Comparison of ENCODE assay signal across 8 cellular contexts in the genomic region with DNA sequence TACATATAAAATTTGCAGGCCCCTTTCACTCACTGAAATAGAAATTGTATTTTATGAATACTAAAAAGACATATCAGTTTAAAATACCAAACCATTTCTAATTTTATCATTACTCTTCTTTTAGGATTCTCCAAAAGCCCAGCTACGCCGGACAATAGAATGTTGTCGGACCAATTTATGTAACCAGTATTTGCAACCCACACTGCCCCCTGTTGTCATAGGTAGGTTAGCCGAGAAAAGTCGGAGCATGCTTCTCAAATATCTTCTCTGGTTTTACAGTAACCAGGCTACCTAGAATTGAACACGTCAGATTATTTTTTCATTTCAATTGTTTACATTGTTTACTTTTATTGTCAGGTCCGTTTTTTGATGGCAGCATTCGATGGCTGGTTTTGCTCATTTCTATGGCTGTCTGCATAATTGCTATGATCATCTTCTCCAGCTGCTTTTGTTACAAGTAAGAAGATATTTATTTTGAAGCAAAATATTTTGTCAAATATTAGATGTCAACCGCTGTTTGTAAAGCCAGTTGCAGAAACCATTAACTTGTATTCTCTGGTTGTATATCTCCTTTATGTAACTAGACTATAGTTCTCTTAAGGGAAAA. TPM values are rescaled to one million over a fixed set of nuclear protein-coding genes. Genes with fewer than 3 reads are reported as not detected.
DNase-seq lines count a peak whose midpoint lies in the region; ATAC-seq and TF ChIP-seq lines count a peak whose summit lies in the region.

No MANE protein-coding gene starts in this region.

- H3K36me3 ChIP-seq in HEK293 (ENCODE audit: control insufficient read depth in 2 of 2, insufficient read depth in 1 of 2, low read length in 2 of 2) = peaks cover 12 to 38% of the 10 kb centered on the region in 2 experiments
- H3K36me3 ChIP-seq in adipocyte (ENCODE audit: control insufficient read depth, insufficient read depth, low read length, severe bottlenecking) = peaks cover 19% of the 10 kb centered on the region
- H3K36me3 ChIP-seq in heart left ventricle = peaks cover 0 to 40% (median under 1%) of the 10 kb centered on the region in 9 donors

- intact Hi-C loops in heart left ventricle (cut with DNase I) = loop anchor here (1.0 to 10.0 kb wide), 13 partner anchors 142 to 257 kb away; a partner anchor contains a TSS
- intact Hi-C loops in posterior cingulate gyrus (cut with DNase I) = loop anchor here (1.0 to 5.0 kb wide), 4 partner anchors 142 to 257 kb away; a partner anchor contains a TSS

- no peaks in the 10 kb centered on the region for H3K9me3 ChIP-seq in HEK293 (ENCODE audit: control insufficient read depth, insufficient read depth, low read depth, low read length)
- H3K9me3 ChIP-seq in adipocyte (ENCODE audit: control insufficient read depth, low read length) = peaks cover 2% of the 10 kb centered on the region
- H3K9me3 ChIP-seq in heart left ventricle = peaks cover 0 to 5% (median 0%) of the 10 kb centered on the region in 12 donors

- TF ChIP-seq CTCF in HEK293 (tag by site-specific recombination; IDR thresholded peaks at IDR 0.05) (peak; percentile 28; the same call in 1 of the 2 replicates), heart left ventricle (IDR thresholded peaks at IDR 0.05) (peak; percentile 60 to 85 (median 78))

- CTCF ChIA-PET in HEK293 (lab: Yijun Ruan, JAX) = interaction anchor here (0.5 to 6.2 kb wide), 23 partner anchors 8 to 318 kb away, joined by 3 to 34 read pairs (median 4); a partner anchor contains a TSS

- DNase-seq in Caki2 (ENCODE audit: low read depth) = peak; percentile 38
- DNase-seq in NOMO-1 treated with DMSO at 0.1 percent for 48 hours (lab: John Stamatoyannopoulos, UW; ENCODE audit: unreplicated experiment) = peak; percentile 55
- DNase-seq in adipocyte (ENCODE audit: low read depth) = peak; percentile 90
- peak in 4 of 5 donors; percentile 54 to 73 (median 64) for DNase-seq in heart left ventricle
- peak in 7 of 10 donors; percentile 16 to 87 (median 62) for DNase-seq in posterior cingulate gyrus
- no peak for DNase-seq in NCI-H2029 treated with DMSO at 0.1 percent for 48 hours (lab: John Stamatoyannopoulos, UW)

- no peak overlapping the region for H3K27ac ChIP-seq in HEK293 (ENCODE audit: extremely low read depth, low read depth, low read length)
- peak overlapping the region in 7 of 12 donors; percentile 20 to 87 (median 64) for H3K27ac ChIP-seq in heart left ventricle

- POLR2A ChIA-PET in HEK293 (lab: Yijun Ruan, JAX) = interaction anchor here (2.6 kb wide), 1 partner anchor 143 kb away, joined by 9 read pairs; a partner anchor contains a TSS

- ATAC-seq in heart left ventricle = peak in 3 of 4 donors; percentile 35 to 63 (median 58)
- ATAC-seq in GM18502 (IDR thresholded peaks at IDR 0.05; ENCODE audit: poor library complexity, unreplicated experiment) = no peak

- H3K9ac ChIP-seq in adipocyte (ENCODE audit: low read length) = peak overlapping the region; percentile 8

- no peak for TF ChIP-seq POLR2A in heart left ventricle (IDR thresholded peaks at IDR 0.05)

- no peak overlapping the region for H3K4me3 ChIP-seq in HEK293 (ENCODE audit: low read depth, low read length)
- no peak overlapping the region for H3K4me3 ChIP-seq in adipocyte (ENCODE audit: low read length)
- H3K4me3 ChIP-seq in heart left ventricle = no peak overlapping the region

- H3K4me1 ChIP-seq in HEK293 (ENCODE audit: control insufficient read depth, insufficient read depth, low read length) = no peaks in the 10 kb centered on the region
- peaks cover 19% of the 10 kb centered on the region for H3K4me1 ChIP-seq in adipocyte (ENCODE audit: control insufficient read depth, insufficient read depth, low read length)
- peaks cover 0 to 37% (median 18%) of the 10 kb centered on the region in 12 donors for H3K4me1 ChIP-seq in heart left ventricle

- H3K27me3 ChIP-seq in adipocyte (replicated peaks; ENCODE audit: control insufficient read depth, insufficient read depth, low read length) = no peaks in the 10 kb centered on the region
- H3K27me3 ChIP-seq in heart left ventricle = peaks cover 0 to 6% (median 0%) of the 10 kb centered on the region in 9 donors

- in situ Hi-C loops in Caki2 (cut with HindIII; ENCODE audit: low pct_unique_long_range_greater_than_20kb, low sequenced_read_pairs) = no loop called here

- 12 to 17% (median 15%) methylated on average over 9 of the region's 9 CpGs for WGBS in heart left ventricle, 4 donors

TF ChIP-seq in HEK293, 187 proteins besides CTCF, POLR2A, EP300 and RAD21 (continues in another document):
- TF ChIP-seq, protein P1, sequence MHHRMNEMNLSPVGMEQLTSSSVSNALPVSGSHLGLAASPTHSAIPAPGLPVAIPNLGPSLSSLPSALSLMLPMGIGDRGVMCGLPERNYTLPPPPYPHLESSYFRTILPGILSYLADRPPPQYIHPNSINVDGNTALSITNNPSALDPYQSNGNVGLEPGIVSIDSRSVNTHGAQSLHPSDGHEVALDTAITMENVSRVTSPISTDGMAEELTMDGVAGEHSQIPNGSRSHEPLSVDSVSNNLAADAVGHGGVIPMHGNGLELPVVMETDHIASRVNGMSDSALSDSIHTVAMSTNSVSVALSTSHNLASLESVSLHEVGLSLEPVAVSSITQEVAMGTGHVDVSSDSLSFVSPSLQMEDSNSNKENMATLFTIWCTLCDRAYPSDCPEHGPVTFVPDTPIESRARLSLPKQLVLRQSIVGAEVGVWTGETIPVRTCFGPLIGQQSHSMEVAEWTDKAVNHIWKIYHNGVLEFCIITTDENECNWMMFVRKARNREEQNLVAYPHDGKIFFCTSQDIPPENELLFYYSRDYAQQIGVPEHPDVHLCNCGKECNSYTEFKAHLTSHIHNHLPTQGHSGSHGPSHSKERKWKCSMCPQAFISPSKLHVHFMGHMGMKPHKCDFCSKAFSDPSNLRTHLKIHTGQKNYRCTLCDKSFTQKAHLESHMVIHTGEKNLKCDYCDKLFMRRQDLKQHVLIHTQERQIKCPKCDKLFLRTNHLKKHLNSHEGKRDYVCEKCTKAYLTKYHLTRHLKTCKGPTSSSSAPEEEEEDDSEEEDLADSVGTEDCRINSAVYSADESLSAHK (tag by site-specific recombination; IDR thresholded peaks at IDR 0.05) = no peak
- TF ChIP-seq ZNF138 (tag by site-specific recombination; IDR thresholded peaks at IDR 0.05; ENCODE audit: borderline replicate concordance) (no peak), ZNF2 (tag by site-specific recombination; IDR thresholded peaks at IDR 0.05) (0 out of 2 replicates have a peak, but pooled peaks have one; percentile 19), ZNF654 (tag by site-specific recombination; IDR thresholded peaks at IDR 0.05; ENCODE audit: low read depth) (peak; percentile 71), ZNF585B (tag by site-specific recombination; IDR thresholded peaks at IDR 0.05) (no peak), ZNF16 (tag by site-specific recombination; IDR thresholded peaks at IDR 0.05; ENCODE audit: low read depth) (no peak), ZNF514 (tag by site-specific recombination; IDR thresholded peaks at IDR 0.05) (no peak), ZNF155 (tag by site-specific recombination; IDR thresholded peaks at IDR 0.05) (no peak), ZNF660 (tag by site-specific recombination; IDR thresholded peaks at IDR 0.05) (0 out of 2 replicates have a peak, but pooled peaks have one; percentile 46), ZNF350 (tag by site-specific recombination; IDR thresholded peaks at IDR 0.05) (no peak), ZNF626 (tag by site-specific recombination; IDR thresholded peaks at IDR 0.05) (no peak), SCRT2 (tag by site-specific recombination; IDR thresholded peaks at IDR 0.05) (no peak), ZNF664 (tag by site-specific recombination; IDR thresholded peaks at IDR 0.05) (no peak), ZNF555 (tag by site-specific recombination; conservative IDR thresholded peaks at IDR 0.05) (no peak), REPIN1 (tag by site-specific recombination; IDR thresholded peaks at IDR 0.05; ENCODE audit: low read depth) (no peak), ZNF549 (tag by site-specific recombination; IDR thresholded peaks at IDR 0.05) (no peak), ZNF266 (tag by site-specific recombination; IDR thresholded peaks at IDR 0.05; ENCODE audit: low read depth) (no peak), ZXDB (tag by site-specific recombination; IDR thresholded peaks at IDR 0.05) (no peak)
- TF ChIP-seq, protein P2, sequence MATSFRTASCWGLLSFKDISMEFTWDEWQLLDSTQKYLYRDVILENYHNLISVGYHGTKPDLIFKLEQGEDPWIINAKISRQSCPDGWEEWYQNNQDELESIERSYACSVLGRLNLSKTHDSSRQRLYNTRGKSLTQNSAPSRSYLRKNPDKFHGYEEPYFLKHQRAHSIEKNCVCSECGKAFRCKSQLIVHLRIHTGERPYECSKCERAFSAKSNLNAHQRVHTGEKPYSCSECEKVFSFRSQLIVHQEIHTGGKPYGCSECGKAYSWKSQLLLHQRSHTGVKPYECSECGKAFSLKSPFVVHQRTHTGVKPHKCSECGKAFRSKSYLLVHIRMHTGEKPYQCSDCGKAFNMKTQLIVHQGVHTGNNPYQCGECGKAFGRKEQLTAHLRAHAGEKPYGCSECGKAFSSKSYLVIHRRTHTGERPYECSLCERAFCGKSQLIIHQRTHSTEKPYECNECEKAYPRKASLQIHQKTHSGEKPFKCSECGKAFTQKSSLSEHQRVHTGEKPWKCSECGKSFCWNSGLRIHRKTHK (tag by site-specific recombination; IDR thresholded peaks at IDR 0.05) = no peak
- TF ChIP-seq, protein P3, sequence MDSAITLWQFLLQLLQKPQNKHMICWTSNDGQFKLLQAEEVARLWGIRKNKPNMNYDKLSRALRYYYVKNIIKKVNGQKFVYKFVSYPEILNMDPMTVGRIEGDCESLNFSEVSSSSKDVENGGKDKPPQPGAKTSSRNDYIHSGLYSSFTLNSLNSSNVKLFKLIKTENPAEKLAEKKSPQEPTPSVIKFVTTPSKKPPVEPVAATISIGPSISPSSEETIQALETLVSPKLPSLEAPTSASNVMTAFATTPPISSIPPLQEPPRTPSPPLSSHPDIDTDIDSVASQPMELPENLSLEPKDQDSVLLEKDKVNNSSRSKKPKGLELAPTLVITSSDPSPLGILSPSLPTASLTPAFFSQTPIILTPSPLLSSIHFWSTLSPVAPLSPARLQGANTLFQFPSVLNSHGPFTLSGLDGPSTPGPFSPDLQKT (IDR thresholded peaks at IDR 0.05; ENCODE audit: borderline replicate concordance, low read depth, low read length) = no peak

RNA-seq across cellular contexts. Expression of a gene that starts 57.6 kb away (rescaled TPM):
- 4.8 and 14.5 TPM in 2 replicates for total RNA-seq in Caki2 (2014; rRNA removed; shearing (Covaris generic); ENCODE audit: low replicate concordance)
- total RNA-seq in heart left ventricle = 10 to 100 TPM; 22.7 to 93.0 (median 34.3) TPM
- 10 to 100 TPM; 15.8 to 30.9 TPM for polyA plus RNA-seq in heart left ventricle

RNA-seq across cellular contexts. Expression of a gene that starts 58.6 kb away (rescaled TPM):
- 245 and 315 TPM in 2 replicates for total RNA-seq in Caki2 (2014; rRNA removed; shearing (Covaris generic); ENCODE audit: low replicate concordance)
- 10 to 100 TPM in 8 of 9 donors, 1 to 10 TPM in 1; 8.2 to 44.7 (median 17.2) TPM for total RNA-seq in heart left ventricle
- polyA plus RNA-seq in heart left ventricle = 10 to 100 TPM; 18.5 to 36.7 TPM
